Comparison of ENCODE assay signal across 20 cellular contexts in the genomic region with DNA sequence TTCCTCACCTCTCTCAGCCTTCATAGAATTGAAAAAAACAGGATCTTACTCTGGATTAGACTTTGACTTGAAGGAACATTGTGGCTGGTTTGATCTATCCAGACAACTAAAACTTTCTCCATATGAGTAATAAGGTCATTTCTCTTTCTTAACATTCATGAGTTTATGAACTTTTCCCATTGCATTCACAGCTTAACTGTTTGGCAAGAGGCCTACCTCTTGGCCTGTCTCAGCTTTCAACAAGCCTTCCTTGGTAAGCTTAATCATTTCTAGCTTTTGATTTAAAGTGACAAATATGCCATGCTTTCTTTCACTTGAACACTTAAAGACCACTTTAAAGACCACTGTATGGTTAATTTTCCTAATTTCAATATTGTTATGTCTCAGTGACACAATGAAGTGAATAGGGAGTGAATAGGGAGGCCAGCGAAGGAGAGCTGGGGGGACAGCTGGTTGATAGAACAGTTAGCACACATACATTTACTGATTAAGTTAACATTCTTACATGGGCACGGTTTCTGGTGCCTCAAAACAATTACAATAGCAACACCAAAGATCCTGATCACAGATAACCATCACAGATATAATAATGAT.
DNase-seq lines count a peak whose midpoint lies in the region; ATAC-seq lines count a peak whose summit lies in the region.
"Had no signal": no experiment of that assay in that cellular context is flagged by ENCODE, and none has a peak within 500 bp of the region (broad histone marks: within the 10 kb centered on the region; RNA-seq: fewer than 3 reads in every experiment).

No MANE protein-coding gene starts in this region.

- no peak overlapping the region for H3K27ac Mint-ChIP-seq in stimulated activated naive CD8-positive, alpha-beta T cell treated with anti-CD3 and anti-CD28 coated beads, Interleukin-15, amount 100 ng/mL, for 72 hours
- H3K27ac Mint-ChIP-seq: CD14-positive monocyte had no signal

- ATAC-seq in stimulated activated naive CD8-positive, alpha-beta T cell treated with anti-CD3 and anti-CD28 coated beads, Interleukin-15, Interleukin-2, amounts not matched to agents 100 U/mL and 50 U/mL, for 24 hours, result peak; percentile 52
- ATAC-seq in stimulated activated naive CD8-positive, alpha-beta T cell treated with anti-CD3 and anti-CD28 coated beads, Interleukin-15, amount 100 ng/mL, for 72 hours, result no peak
- ATAC-seq: foreskin keratinocyte had no signal

- H3K9me3 Mint-ChIP-seq in stimulated activated naive CD8-positive, alpha-beta T cell treated with anti-CD3 and anti-CD28 coated beads, Interleukin-15, amount 100 ng/mL, for 72 hours, result peaks cover 14 to 25% of the 10 kb centered on the region in 2 donors

- H3K4me3 Mint-ChIP-seq in stimulated activated naive CD8-positive, alpha-beta T cell treated with anti-CD3 and anti-CD28 coated beads, Interleukin-15, amount 100 ng/mL, for 72 hours, result no peak overlapping the region
- H3K4me3 Mint-ChIP-seq: CD14-positive monocyte, naive B cell had no signal

- DNase-seq in stimulated activated naive CD8-positive, alpha-beta T cell treated with anti-CD3 and anti-CD28 coated beads, Interleukin-15, Interleukin-2, amounts not matched to agents 100 U/mL and 50 U/mL, for 24 hours, result no peak
- DNase-seq in stimulated activated naive CD8-positive, alpha-beta T cell treated with anti-CD3 and anti-CD28 coated beads, Interleukin-15, amount 100 ng/mL, for 72 hours, result no peak
- DNase-seq in astrocyte of the hippocampus (ENCODE audit: low read depth, low spot score) (peak; percentile 75), fibroblast of the conjunctiva (ENCODE audit: low read depth) (peak; percentile 30), stromal cell of bone marrow (ENCODE audit: low read depth) (peak; percentile 74), NCI-H510A treated with DMSO at 0.1 percent for 48 hours (lab: John Stamatoyannopoulos, UW) (no peak), NCI-H1436 (lab: John Stamatoyannopoulos, UW) (no peak), NCI-H748 (lab: John Stamatoyannopoulos, UW; ENCODE audit: unreplicated experiment) (no peak)
- DNase-seq: foreskin keratinocyte; hypothalamus; islet precursor cell; mesenchymal stem cell; naive B cell; NCI-H187; NCI-H2227 treated with DMSO at 0.1 percent for 48 hours; SIG-M5; stimulated activated CD4-positive, alpha-beta T cell treated with anti-CD3 and anti-CD28 coated beads, Interleukin-2, amount 100 ng/mL, for 24 hours; stimulated activated naive CD4-positive, alpha-beta T cell; transverse colon had no signal

- H3K27me3 Mint-ChIP-seq in stimulated activated naive CD8-positive, alpha-beta T cell treated with anti-CD3 and anti-CD28 coated beads, Interleukin-15, amount 100 ng/mL, for 72 hours, result no peaks in the 10 kb centered on the region
- H3K27me3 Mint-ChIP-seq: naive B cell had no signal

- H3K4me1 Mint-ChIP-seq in stimulated activated naive CD8-positive, alpha-beta T cell treated with anti-CD3 and anti-CD28 coated beads, Interleukin-15, amount 100 ng/mL, for 72 hours, result peaks cover 38% of the 10 kb centered on the region
- H3K4me1 Mint-ChIP-seq: CD14-positive monocyte had no signal

Comparison
In these comparisons a context has a peak if more than half of its experiments do, and no peak if none do; other contexts are left out.
1. DNase-seq: peak in astrocyte of the hippocampus (single experiment), fibroblast of the conjunctiva (single experiment) and stromal cell of bone marrow (single experiment); none in stimulated activated naive CD8-positive, alpha-beta T cell treated with anti-CD3 and anti-CD28 coated beads, Interleukin-15, Interleukin-2, amounts not matched to agents 100 U/mL and 50 U/mL, for 24 hours (single experiment), stimulated activated naive CD8-positive, alpha-beta T cell treated with anti-CD3 and anti-CD28 coated beads, Interleukin-15, amount 100 ng/mL, for 72 hours (0 of 2), NCI-H510A treated with DMSO at 0.1 percent for 48 hours (single experiment), NCI-H1436 (single experiment) and NCI-H748 (single experiment).